Comparison of ENCODE assay signal across 1 cellular context in the genomic region with DNA sequence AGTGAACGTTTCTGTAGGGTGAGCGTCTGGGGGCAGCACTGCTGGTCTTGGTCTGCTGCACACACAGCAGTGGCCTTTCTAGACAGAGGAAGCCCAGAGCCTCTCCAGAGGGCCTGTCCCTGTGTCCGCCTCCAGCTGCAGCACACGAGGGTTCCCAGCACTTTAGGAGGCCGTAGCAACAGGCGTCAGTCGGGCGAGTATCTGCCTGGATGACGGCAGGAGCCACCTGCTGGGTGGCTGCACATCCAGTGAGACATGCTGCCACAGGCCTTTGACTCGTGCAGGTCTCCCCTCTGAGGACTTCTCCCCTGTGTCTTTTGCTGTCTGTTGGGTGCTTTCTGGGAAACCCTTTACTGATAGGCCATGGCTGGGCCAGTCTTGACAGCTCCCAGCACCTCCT.
TF ChIP-seq lines count a peak whose summit lies in the region.

No MANE protein-coding gene starts in this region.

TF ChIP-seq in HepG2, 621 proteins besides CTCF, POLR2A, EP300 and RAD21:
- no peak for TF ChIP-seq NCOA5 (CRISPR knock-in tag; IDR thresholded peaks at IDR 0.05)
TF ChIP-seq in HepG2: peak in this region for 0.
